Comparison of ENCODE assay signal across 20 cellular contexts in genomic region chr18:33146009-33146408, GRCh38.
"Had no signal": no experiment of that assay in that cellular context is flagged by ENCODE, and none has a peak within 500 bp of the region (broad histone marks: within the 10 kb centered on the region; RNA-seq: fewer than 3 reads in every experiment).

No MANE protein-coding gene starts in this region.

- DNase-seq: activated CD4-positive, alpha-beta memory T cell treated with anti-CD3 and anti-CD28 coated beads for 36 hours; activated CD4-positive, alpha-beta T cell treated with anti-CD3 and anti-CD28 coated beads for 36 hours; activated CD8-positive, alpha-beta memory T cell treated with anti-CD3 and anti-CD28 coated beads, Interleukin-2, amount 10 ng/mL, durations not matched to agents 7 days and 5 days; activated effector memory CD4-positive, alpha-beta T cell treated with Interleukin-2 at 50 U/mL for 16 hours; activated T-cell treated with anti-CD3 and anti-CD28 coated beads, Interleukin-2, amount 50 U/mL, for 1 hour; amygdala; body of pancreas; central memory CD4-positive, alpha-beta T cell; effector CD8-positive, alpha-beta T cell; foreskin keratinocyte; kidney glomerular epithelial cell; left ventricle myocardium superior; nucleus accumbens; posterior cingulate gyrus; tibial artery; uterus had no signal

- H3K27ac Mint-ChIP-seq: activated CD4-positive, alpha-beta memory T cell treated with anti-CD3 and anti-CD28 coated beads for 36 hours; activated CD4-positive, alpha-beta T cell treated with anti-CD3 and anti-CD28 coated beads for 36 hours; activated CD8-positive, alpha-beta memory T cell treated with anti-CD3 and anti-CD28 coated beads, Interleukin-2, amount 10 ng/mL, durations not matched to agents 7 days and 5 days; activated naive CD8-positive, alpha-beta T cell; memory B cell; nephron; stimulated activated memory B cell treated with anti-CD40 and anti-IgM and Interleukin-4, amounts not matched to agents 10 μg/mL and 1 μg/mL and 100 μg/mL, for 72 hours had no signal

- H3K27me3 Mint-ChIP-seq: activated CD4-positive, alpha-beta memory T cell treated with anti-CD3 and anti-CD28 coated beads for 36 hours; activated CD4-positive, alpha-beta T cell treated with anti-CD3 and anti-CD28 coated beads for 36 hours; activated CD8-positive, alpha-beta memory T cell treated with anti-CD3 and anti-CD28 coated beads, Interleukin-2, amount 10 ng/mL, durations not matched to agents 7 days and 5 days; activated naive CD8-positive, alpha-beta T cell; stimulated activated memory B cell treated with anti-CD40 and anti-IgM and Interleukin-4, amounts not matched to agents 10 μg/mL and 1 μg/mL and 100 μg/mL, for 72 hours had no signal

- H3K36me3 Mint-ChIP-seq: activated CD4-positive, alpha-beta memory T cell treated with anti-CD3 and anti-CD28 coated beads for 36 hours; activated CD8-positive, alpha-beta memory T cell treated with anti-CD3 and anti-CD28 coated beads, Interleukin-2, amount 10 ng/mL, durations not matched to agents 7 days and 5 days; activated naive CD8-positive, alpha-beta T cell; stimulated activated memory B cell treated with anti-CD40 and anti-IgM and Interleukin-4, amounts not matched to agents 10 μg/mL and 1 μg/mL and 100 μg/mL, for 72 hours had no signal

- H3K4me1 Mint-ChIP-seq: activated CD4-positive, alpha-beta T cell treated with anti-CD3 and anti-CD28 coated beads for 36 hours; activated CD8-positive, alpha-beta memory T cell treated with anti-CD3 and anti-CD28 coated beads, Interleukin-2, amount 10 ng/mL, durations not matched to agents 7 days and 5 days; nephron; stimulated activated memory B cell treated with anti-CD40 and anti-IgM and Interleukin-4, amounts not matched to agents 10 μg/mL and 1 μg/mL and 100 μg/mL, for 72 hours had no signal

- H3K4me3 Mint-ChIP-seq: activated CD4-positive, alpha-beta memory T cell treated with anti-CD3 and anti-CD28 coated beads for 36 hours; activated CD4-positive, alpha-beta T cell treated with anti-CD3 and anti-CD28 coated beads for 36 hours; activated CD8-positive, alpha-beta memory T cell treated with anti-CD3 and anti-CD28 coated beads, Interleukin-2, amount 10 ng/mL, durations not matched to agents 7 days and 5 days; activated naive CD8-positive, alpha-beta T cell; memory B cell; nephron; stimulated activated memory B cell treated with anti-CD40 and anti-IgM and Interleukin-4, amounts not matched to agents 10 μg/mL and 1 μg/mL and 100 μg/mL, for 72 hours had no signal
